In genomic region chr12:48686615-48687334, GRCh38 we compare ENCODE assay signal across 31 cellular contexts.
"Had no signal": no experiment of that assay in that cellular context is flagged by ENCODE, and none has a peak within 500 bp of the region (broad histone marks: within the 10 kb centered on the region; RNA-seq: fewer than 3 reads in every experiment).

No MANE protein-coding gene starts in this region.

- H3K9me3 ChIP-seq: colonic mucosa, gastrocnemius medialis, left ventricle myocardium inferior, mucosa of descending colon, pancreas, prostate gland, sigmoid colon, transverse colon, uterus had no signal

- H3K4me3 ChIP-seq: cardiac muscle cell, colonic mucosa, gastrocnemius medialis, left ventricle myocardium inferior, lung, mucosa of descending colon, pancreas, prostate gland, sigmoid colon, smooth muscle cell, transverse colon, uterus had no signal

- H3K36me3 Mint-ChIP-seq: activated naive CD8-positive, alpha-beta T cell had no signal

- H3K27ac ChIP-seq: cardiac muscle cell, colonic mucosa, gastrocnemius medialis, left ventricle myocardium inferior, pancreas, prostate gland, sigmoid colon, transverse colon, uterus had no signal

- H3K4me3 Mint-ChIP-seq: activated B cell treated with CpG ODN at 0.5 μM for 24 hours; activated CD8-positive, alpha-beta T cell treated with anti-CD3 and anti-CD28 coated beads for 36 hours; activated naive CD8-positive, alpha-beta T cell; activated T-cell treated with anti-CD3 and anti-CD28 coated beads, Interleukin-2, amount 50 U/mL, for 4 hours; activated T-helper 17 cell treated with anti-CD3 and anti-CD28 coated beads, Interleukin-2, amount 50 U/mL, for 72 hours had no signal

- H3K36me3 ChIP-seq: cardiac muscle cell, colonic mucosa, gastrocnemius medialis, prostate gland, uterus had no signal

- H3K27ac Mint-ChIP-seq: activated B cell treated with CpG ODN at 0.5 μM for 24 hours had no signal

- DNase-seq: activated B cell treated with CpG ODN at 0.5 μM for 24 hours; activated CD4-positive, alpha-beta T cell treated with anti-CD3 and anti-CD28 coated beads, Interleukin-2, amount 50 U/mL, for 1 hour; activated CD8-positive, alpha-beta T cell treated with anti-CD3 and anti-CD28 coated beads for 36 hours; activated T-cell treated with anti-CD3 and anti-CD28 coated beads, Interleukin-2, amount 50 U/mL, for 4 hours; aorta; cerebellar nuclear complex; colonic mucosa; effector CD8-positive, alpha-beta T cell; gastrocnemius medialis; glutamatergic neuron; left ventricle myocardium inferior; mucosa of descending colon; nucleus accumbens; pancreas; retina; sigmoid colon; stimulated activated CD4-positive, alpha-beta T cell treated with anti-CD3 and anti-CD28 coated beads, Interleukin-1b, Interleukin-23, amount 100 ng/mL, for 48 hours; stimulated activated CD4-positive, alpha-beta T cell treated with anti-CD3 and anti-CD28 coated beads, Interleukin-4, amount 100 ng/mL, for 4 hours; stimulated activated CD8-positive, alpha-beta memory T cell treated with anti-CD3 and anti-CD28 coated beads, Interleukin-4, amount 100 ng/mL, for 48 hours; stimulated activated naive CD4-positive, alpha-beta T cell; transverse colon; uterus had no signal

- ATAC-seq: gastrocnemius medialis, mucosa of descending colon, pancreas had no signal

- H3K4me1 ChIP-seq: colonic mucosa, pancreas, prostate gland had no signal

- H3K27me3 Mint-ChIP-seq: activated B cell treated with CpG ODN at 0.5 μM for 24 hours; activated CD8-positive, alpha-beta T cell treated with anti-CD3 and anti-CD28 coated beads for 36 hours; activated naive CD8-positive, alpha-beta T cell; activated T-helper 17 cell treated with anti-CD3 and anti-CD28 coated beads, Interleukin-2, amount 50 U/mL, for 72 hours had no signal

- FAIRE-seq: endometrium, islet of Langerhans, pancreas had no signal

- H3K9me3 Mint-ChIP-seq: activated B cell treated with CpG ODN at 0.5 μM for 24 hours; activated CD8-positive, alpha-beta T cell treated with anti-CD3 and anti-CD28 coated beads for 36 hours; activated T-cell treated with anti-CD3 and anti-CD28 coated beads, Interleukin-2, amount 50 U/mL, for 4 hours; activated T-helper 17 cell treated with anti-CD3 and anti-CD28 coated beads, Interleukin-2, amount 50 U/mL, for 72 hours; brain had no signal

- H3K27me3 ChIP-seq: cardiac muscle cell, colonic mucosa, gastrocnemius medialis, pancreas, sigmoid colon, transverse colon, uterus had no signal

- H3K4me2 ChIP-seq: smooth muscle cell had no signal
